ENCODE assay signal across 1 cellular context in the genomic region with DNA sequence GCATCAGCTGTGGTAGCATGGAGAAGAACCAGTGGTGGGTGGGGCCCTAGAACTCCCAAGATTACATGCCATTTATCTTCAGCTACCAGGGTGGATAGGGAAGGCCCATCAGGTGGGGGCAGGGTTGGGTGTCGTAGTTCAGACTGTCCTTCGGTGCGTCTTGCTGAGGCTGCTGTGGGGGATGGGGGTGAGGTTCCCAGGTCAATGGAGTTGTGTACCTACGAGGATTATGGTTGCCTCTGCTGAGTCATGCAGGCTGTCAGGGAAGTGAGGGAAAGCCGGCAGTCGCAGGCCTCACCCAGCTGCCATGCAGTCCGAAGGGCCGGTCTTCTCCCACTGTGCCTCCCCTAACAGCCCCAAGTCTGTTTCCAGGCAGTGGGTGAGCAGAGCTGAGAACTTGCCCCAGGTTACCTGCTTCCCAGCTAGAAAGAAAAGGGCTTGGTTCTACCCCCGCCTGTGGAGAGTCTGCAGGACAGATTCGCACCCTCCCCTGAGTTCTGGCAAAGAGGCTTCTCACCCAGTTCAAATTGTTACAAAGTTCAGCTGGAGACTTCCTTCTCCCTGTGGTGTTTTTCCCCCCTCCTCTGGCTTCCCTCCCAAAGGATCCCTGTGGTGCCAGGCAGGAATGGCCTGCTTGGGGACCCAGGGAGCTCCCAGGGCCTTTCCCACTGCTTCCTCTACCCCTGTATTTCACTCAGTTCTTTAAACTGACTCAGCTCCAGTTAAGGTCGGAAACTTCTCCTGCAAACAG.
TF ChIP-seq lines count a peak whose summit lies in the region.

No MANE protein-coding gene starts in this region.

TF ChIP-seq in K562, 482 proteins besides CTCF, POLR2A, EP300 and RAD21:
- TF ChIP-seq C11orf30 (IDR thresholded peaks at IDR 0.05; ENCODE audit: low read depth), result peak; percentile 32; the same call in 1 of the 2 replicates
- TF ChIP-seq NFE2 (IDR thresholded peaks at IDR 0.05; ENCODE audit: low read depth), result peak; percentile 24; the same call in 1 of the 2 replicates
- TF ChIP-seq NFIC (IDR thresholded peaks at IDR 0.05), result peak; percentile 1; the same call in 1 of the 2 replicates
- peak; percentile 39; the same call in 1 of the 2 replicates for TF ChIP-seq MAFG (tag; conservative IDR thresholded peaks at IDR 0.05)
